ENCODE assay signal across 1 cellular context in the genomic region with DNA sequence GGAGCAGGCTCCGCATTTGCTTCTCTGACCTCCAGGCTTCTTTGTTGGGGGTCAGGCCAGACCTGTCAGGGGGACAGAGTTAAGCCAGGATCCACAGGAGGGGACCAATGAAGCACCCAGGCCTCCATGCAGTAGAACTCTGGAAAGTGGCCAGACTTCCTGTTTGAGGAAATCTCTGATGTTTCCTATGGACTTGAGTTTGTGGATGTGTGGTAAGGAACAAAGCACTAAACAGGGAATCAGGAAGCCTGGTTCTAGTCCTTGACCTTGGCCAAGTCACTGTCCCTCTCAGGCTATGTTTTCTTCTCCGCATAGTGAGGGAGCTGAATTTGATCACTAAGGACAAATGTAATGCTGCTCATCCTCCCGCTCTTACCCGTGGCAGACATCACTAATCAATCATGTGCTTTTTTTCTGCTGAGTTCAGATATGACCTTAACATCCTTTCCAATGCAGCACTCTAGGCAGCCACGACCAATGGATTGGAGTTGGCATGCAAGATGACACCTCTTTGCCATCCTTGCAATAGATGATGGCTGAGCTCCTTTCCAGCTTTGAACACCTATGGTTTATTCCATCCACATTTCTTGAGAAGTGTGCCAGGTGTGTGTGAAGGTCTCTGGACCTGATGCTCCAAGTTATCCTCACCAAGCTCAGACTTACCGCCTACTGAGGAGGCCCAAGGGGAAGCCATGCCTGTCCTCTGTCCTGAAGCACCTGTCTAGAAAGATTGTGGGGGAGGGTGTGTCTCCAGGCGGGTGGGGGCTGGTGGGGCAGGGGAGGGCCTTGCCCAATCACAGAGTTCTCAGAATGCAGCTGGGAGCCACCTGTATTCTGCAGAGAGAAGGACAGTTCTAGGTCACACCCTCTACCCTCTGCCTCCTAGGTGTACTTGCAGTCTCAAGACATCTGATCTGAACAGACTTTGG.
TF ChIP-seq lines count a peak whose summit lies in the region.

No MANE protein-coding gene starts in this region.

TF ChIP-seq in K562, 482 proteins besides CTCF, POLR2A, EP300 and RAD21:
- TF ChIP-seq, protein P1, sequence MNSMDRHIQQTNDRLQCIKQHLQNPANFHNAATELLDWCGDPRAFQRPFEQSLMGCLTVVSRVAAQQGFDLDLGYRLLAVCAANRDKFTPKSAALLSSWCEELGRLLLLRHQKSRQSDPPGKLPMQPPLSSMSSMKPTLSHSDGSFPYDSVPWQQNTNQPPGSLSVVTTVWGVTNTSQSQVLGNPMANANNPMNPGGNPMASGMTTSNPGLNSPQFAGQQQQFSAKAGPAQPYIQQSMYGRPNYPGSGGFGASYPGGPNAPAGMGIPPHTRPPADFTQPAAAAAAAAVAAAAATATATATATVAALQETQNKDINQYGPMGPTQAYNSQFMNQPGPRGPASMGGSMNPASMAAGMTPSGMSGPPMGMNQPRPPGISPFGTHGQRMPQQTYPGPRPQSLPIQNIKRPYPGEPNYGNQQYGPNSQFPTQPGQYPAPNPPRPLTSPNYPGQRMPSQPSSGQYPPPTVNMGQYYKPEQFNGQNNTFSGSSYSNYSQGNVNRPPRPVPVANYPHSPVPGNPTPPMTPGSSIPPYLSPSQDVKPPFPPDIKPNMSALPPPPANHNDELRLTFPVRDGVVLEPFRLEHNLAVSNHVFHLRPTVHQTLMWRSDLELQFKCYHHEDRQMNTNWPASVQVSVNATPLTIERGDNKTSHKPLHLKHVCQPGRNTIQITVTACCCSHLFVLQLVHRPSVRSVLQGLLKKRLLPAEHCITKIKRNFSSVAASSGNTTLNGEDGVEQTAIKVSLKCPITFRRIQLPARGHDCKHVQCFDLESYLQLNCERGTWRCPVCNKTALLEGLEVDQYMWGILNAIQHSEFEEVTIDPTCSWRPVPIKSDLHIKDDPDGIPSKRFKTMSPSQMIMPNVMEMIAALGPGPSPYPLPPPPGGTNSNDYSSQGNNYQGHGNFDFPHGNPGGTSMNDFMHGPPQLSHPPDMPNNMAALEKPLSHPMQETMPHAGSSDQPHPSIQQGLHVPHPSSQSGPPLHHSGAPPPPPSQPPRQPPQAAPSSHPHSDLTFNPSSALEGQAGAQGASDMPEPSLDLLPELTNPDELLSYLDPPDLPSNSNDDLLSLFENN (IDR thresholded peaks at IDR 0.05; ENCODE audit: low read depth in 2 of 2, low read length in 2 of 2), result 0 out of 4 replicates have a peak, but pooled peaks of 1 of the 2 experiments have one; percentile 43
- TF ChIP-seq ZNF23 (CRISPR knock-in tag; IDR thresholded peaks at IDR 0.05), result peak; percentile 93
- TF ChIP-seq, protein P2, sequence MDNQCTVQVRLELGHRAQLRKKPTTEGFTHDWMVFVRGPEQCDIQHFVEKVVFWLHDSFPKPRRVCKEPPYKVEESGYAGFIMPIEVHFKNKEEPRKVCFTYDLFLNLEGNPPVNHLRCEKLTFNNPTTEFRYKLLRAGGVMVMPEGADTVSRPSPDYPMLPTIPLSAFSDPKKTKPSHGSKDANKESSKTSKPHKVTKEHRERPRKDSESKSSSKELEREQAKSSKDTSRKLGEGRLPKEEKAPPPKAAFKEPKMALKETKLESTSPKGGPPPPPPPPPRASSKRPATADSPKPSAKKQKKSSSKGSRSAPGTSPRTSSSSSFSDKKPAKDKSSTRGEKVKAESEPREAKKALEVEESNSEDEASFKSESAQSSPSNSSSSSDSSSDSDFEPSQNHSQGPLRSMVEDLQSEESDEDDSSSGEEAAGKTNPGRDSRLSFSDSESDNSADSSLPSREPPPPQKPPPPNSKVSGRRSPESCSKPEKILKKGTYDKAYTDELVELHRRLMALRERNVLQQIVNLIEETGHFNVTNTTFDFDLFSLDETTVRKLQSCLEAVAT (IDR thresholded peaks at IDR 0.05), result peak in 1 of 2 experiments; percentile 90; a peak in 2 of 4 replicates
- TF ChIP-seq ZBTB17 (CRISPR knock-in tag; IDR thresholded peaks at IDR 0.05), result peak; percentile 97
- TF ChIP-seq POLR2B (IDR thresholded peaks at IDR 0.05; ENCODE audit: low read depth, partially characterized antibody), result no peak
TF ChIP-seq in K562: peak in this region for 4.
